ENCODE assay signal across 20 cellular contexts in the genomic region with DNA sequence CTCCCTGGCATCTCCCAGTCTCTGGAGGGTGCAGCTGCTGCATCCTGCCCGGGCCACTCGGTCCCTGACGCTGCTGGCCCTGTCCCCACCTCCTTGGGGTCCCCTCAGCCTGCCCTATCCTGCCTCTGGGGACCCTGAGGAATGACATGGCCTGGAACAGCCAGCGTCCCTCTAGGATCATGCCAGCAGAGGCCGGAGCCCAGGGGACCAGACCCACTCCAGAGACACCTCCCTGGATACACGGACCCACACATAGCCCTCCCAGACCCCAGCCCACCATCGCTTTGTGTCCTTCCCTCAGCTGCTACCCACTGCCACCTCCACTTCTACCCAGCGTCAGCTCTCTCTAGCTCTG. TPM values are rescaled to one million over a fixed set of nuclear protein-coding genes. Genes with fewer than 3 reads are reported as not detected.
DNase-seq lines count a peak whose midpoint lies in the region; ATAC-seq and TF ChIP-seq lines count a peak whose summit lies in the region.
"Had no signal": no experiment of that assay in that cellular context is flagged by ENCODE, and none has a peak within 500 bp of the region (broad histone marks: within the 10 kb centered on the region; RNA-seq: fewer than 3 reads in every experiment).

No MANE protein-coding gene starts in this region.

- DNase-seq in activated naive CD4-positive, alpha-beta T cell treated with Interleukin-2 at 50 U/mL for 16 hours: no peak
- DNase-seq in IMR-90 (no peak), lower lobe of right lung (peak; percentile 30), aorta (peak; percentile 32 to 63), anterior cingulate cortex (lab: John Stamatoyannopoulos, UW) (no peak), GF-D8 (lab: John Stamatoyannopoulos, UW) (no peak)
- DNase-seq: BE2C; CD8-positive, alpha-beta T cell; GOT3; Kasumi-1; MG63; NCI-H1048; NCI-H1436; NCI-H2029; NCI-H2171 treated with DMSO at 0.1 percent for 48 hours; NCI-H446 treated with DMSO at 0.1 percent for 48 hours; NCI-H69; Right ventricle myocardium superior had no signal

- no peak overlapping the region for H3K27ac Mint-ChIP-seq in activated naive CD4-positive, alpha-beta T cell treated with anti-CD3 and anti-CD28 coated beads, Interleukin-2, amount 50 U/mL, for 24 hours
- H3K27ac Mint-ChIP-seq: CD8-positive, alpha-beta T cell had no signal

- no peak overlapping the region for H2BK5ac ChIP-seq in IMR-90 (ENCODE audit: low read depth, low read length, poor library complexity, severe bottlenecking)

- no peak overlapping the region for H2BK15ac ChIP-seq in IMR-90 (ENCODE audit: low read depth, low read length)

- H3K36me3 ChIP-seq in IMR-90 (ENCODE audit: control insufficient read depth, insufficient read depth, low read length) (no peaks in the 10 kb centered on the region), lower lobe of right lung (no peaks in the 10 kb centered on the region), aorta (ENCODE audit: control insufficient read depth in 1 of 2, insufficient read depth in 2 of 2, low read length in 1 of 2) (no peaks in the 10 kb centered on the region)
- H3K36me3 ChIP-seq: MG63 had no signal

- H2AFZ ChIP-seq in IMR-90 (replicated peaks; ENCODE audit: low read length, poor library complexity): peak overlapping the region; percentile 11

- H3K79me1 ChIP-seq in IMR-90 (ENCODE audit: low read depth in 1 of 2, low read length in 2 of 2): no peaks in the 10 kb centered on the region

- CTCF ChIA-PET in IMR-90 (lab: Yijun Ruan, JAX): no interaction called here

- peak overlapping the region; percentile 55 for H2AK9ac ChIP-seq in IMR-90 (replicated peaks; ENCODE audit: low read depth, low read length, poor library complexity)

- TF ChIP-seq CTCF in IMR-90 (conservative IDR thresholded peaks at IDR 0.05; ENCODE audit: low read depth, low read length) (no peak), lower lobe of right lung (IDR thresholded peaks at IDR 0.05) (no peak)

- peak overlapping the region; percentile 9 for H3K4me3 Mint-ChIP-seq in activated naive CD4-positive, alpha-beta T cell treated with anti-CD3 and anti-CD28 coated beads, Interleukin-2, amount 50 U/mL, for 24 hours
- H3K4me3 Mint-ChIP-seq: CD8-positive, alpha-beta T cell had no signal

- H3K4me1 ChIP-seq in IMR-90 (ENCODE audit: control insufficient read depth, insufficient read depth, low read length): no peaks in the 10 kb centered on the region
- peaks cover 38% of the 10 kb centered on the region for H3K4me1 ChIP-seq in lower lobe of right lung
- H3K4me1 ChIP-seq in aorta (ENCODE audit: control insufficient read depth in 1 of 2, insufficient read depth in 2 of 2, low read length in 2 of 2): no peaks in the 10 kb centered on the region

- 28% methylated on average over 6 of the region's 8 CpGs; no CpG with 5 or more reads in 1 of the 2 experiments for WGBS in IMR-90 (ENCODE audit: extremely low coverage in 2 of 2, insufficient read length in 1 of 2), 2 experiments
- 49 to 66% methylated on average over 8 of the region's 8 CpGs for WGBS in aorta, 2 donors

- H3K4me1 Mint-ChIP-seq in activated naive CD4-positive, alpha-beta T cell treated with anti-CD3 and anti-CD28 coated beads, Interleukin-2, amount 50 U/mL, for 24 hours: peaks cover 29% of the 10 kb centered on the region

- H2AK5ac ChIP-seq in IMR-90 (ENCODE audit: low read depth, low read length): no peak overlapping the region

- H3K4me2 ChIP-seq in IMR-90 (ENCODE audit: low read depth, low read length): no peak overlapping the region

- H4K20me1 ChIP-seq in IMR-90 (ENCODE audit: insufficient read depth, low read length): no peaks in the 10 kb centered on the region

- no peak overlapping the region for H2BK120ac ChIP-seq in IMR-90 (ENCODE audit: low read depth, low read length)

- no TSS peak for BruUV-seq in IMR-90 (replicated peaks; lab: Mats Ljungman, UMichigan)

- H2BK20ac ChIP-seq in IMR-90 (ENCODE audit: low read depth, low read length): no peak overlapping the region

- intact Hi-C loops in IMR-90 (cut with micrococcal nuclease) (no loop called here), lower lobe of right lung (cut with DNase I) (no loop called here), aorta (cut with DNase I) (no loop called here)

- H3K9ac ChIP-seq in IMR-90 (ENCODE audit: low read depth, low read length): no peak overlapping the region

- peaks cover 30% of the 10 kb centered on the region for H3K27me3 Mint-ChIP-seq in activated naive CD4-positive, alpha-beta T cell treated with anti-CD3 and anti-CD28 coated beads, Interleukin-2, amount 50 U/mL, for 24 hours

- no peak overlapping the region for H3K18ac ChIP-seq in IMR-90 (ENCODE audit: low read depth, low read length)

- H3K56ac ChIP-seq in IMR-90 (ENCODE audit: extremely low read depth, insufficient read depth, low read length): no peak overlapping the region

- H3K9me3 Mint-ChIP-seq in activated naive CD4-positive, alpha-beta T cell treated with anti-CD3 and anti-CD28 coated beads, Interleukin-2, amount 50 U/mL, for 24 hours: no peaks in the 10 kb centered on the region
- H3K9me3 Mint-ChIP-seq: CD8-positive, alpha-beta T cell had no signal

- no peak overlapping the region for H3K27ac ChIP-seq in IMR-90 (ENCODE audit: insufficient read depth, low read length)
- no peak overlapping the region for H3K27ac ChIP-seq in lower lobe of right lung
- no peak overlapping the region for H3K27ac ChIP-seq in aorta (ENCODE audit: low read depth in 1 of 2, low read length in 2 of 2)

- no peak overlapping the region for H3K4ac ChIP-seq in IMR-90 (ENCODE audit: low read depth, low read length)

- peaks cover 76% of the 10 kb centered on the region for H3K27me3 ChIP-seq in IMR-90 (ENCODE audit: control insufficient read depth, insufficient read depth, low read length)
- peaks cover 81% of the 10 kb centered on the region for H3K27me3 ChIP-seq in lower lobe of right lung (ENCODE audit: low read depth)
- no peaks in the 10 kb centered on the region for H3K27me3 ChIP-seq in aorta (ENCODE audit: control insufficient read depth in 1 of 2, insufficient read depth in 2 of 2, low read length in 1 of 2)
- H3K27me3 ChIP-seq: BE2C had no signal

- no peak for TF ChIP-seq POLR2A in IMR-90 (IDR thresholded peaks at IDR 0.05; ENCODE audit: low read depth, low read length)

- no peak overlapping the region for H3K4me3 ChIP-seq in IMR-90 (ENCODE audit: insufficient read depth, low read depth, low read length)
- no peak overlapping the region for H3K4me3 ChIP-seq in lower lobe of right lung
- H3K4me3 ChIP-seq in aorta (ENCODE audit: low read length in 2 of 2): no peak overlapping the region
- H3K4me3 ChIP-seq: MG63 had no signal

- no peak for TF ChIP-seq RAD21 in IMR-90 (IDR thresholded peaks at IDR 0.05; ENCODE audit: low read length)

- H4K91ac ChIP-seq in IMR-90 (ENCODE audit: insufficient read depth, low read depth, low read length): no peak overlapping the region

- dilution Hi-C loops in IMR-90 (cut with HindIII; ENCODE audit: low sequenced_read_pairs, unreplicated experiment): no loop called here

- in situ Hi-C loops in IMR-90 (cut with MboI; ENCODE audit: low sequenced_read_pairs): no loop called here

- no peaks in the 10 kb centered on the region for H3K9me1 ChIP-seq in IMR-90 (ENCODE audit: insufficient read depth, low read length)

- no peak overlapping the region for H3K23ac ChIP-seq in IMR-90 (ENCODE audit: low read depth, low read length)

- H3K36me3 Mint-ChIP-seq in activated naive CD4-positive, alpha-beta T cell treated with anti-CD3 and anti-CD28 coated beads, Interleukin-2, amount 50 U/mL, for 24 hours: no peaks in the 10 kb centered on the region
- H3K36me3 Mint-ChIP-seq: CD8-positive, alpha-beta T cell had no signal

- H4K5ac ChIP-seq in IMR-90 (ENCODE audit: low read depth, low read length): no peak overlapping the region

- POLR2A ChIA-PET in IMR-90 (lab: Charles Lee; ENCODE audit: unreplicated experiment): no interaction called here

- ATAC-seq in IMR-90 (ENCODE audit: low read depth) (no peak), lower lobe of right lung (no peak), aorta (ENCODE audit: low FRiP score) (no peak)
- ATAC-seq: CD8-positive, alpha-beta T cell; HCT116 had no signal

- H4K8ac ChIP-seq in IMR-90 (ENCODE audit: low read depth in 2 of 2, low read length in 2 of 2): no peak overlapping the region

- H3K14ac ChIP-seq in IMR-90 (replicated peaks; ENCODE audit: low read depth, low read length): no peak overlapping the region

- H3K9me3 ChIP-seq in IMR-90 (ENCODE audit: control insufficient read depth, insufficient read depth, low read length) (no peaks in the 10 kb centered on the region), lower lobe of right lung (no peaks in the 10 kb centered on the region), aorta (ENCODE audit: control insufficient read depth, low read length) (no peaks in the 10 kb centered on the region)
- H3K9me3 ChIP-seq: BE2C, MG63 had no signal

TF ChIP-seq in IMR-90, 13 proteins besides CTCF, POLR2A, EP300 and RAD21 (continues in another document):
- TF ChIP-seq FOS (IDR thresholded peaks at IDR 0.05; ENCODE audit: low read depth, low read length) (no peak), CEBPB (IDR thresholded peaks at IDR 0.05; ENCODE audit: low read depth, low read length) (no peak), CHD1 (IDR thresholded peaks at IDR 0.05; ENCODE audit: low read depth, low read length) (no peak), SMC3 (IDR thresholded peaks at IDR 0.05; ENCODE audit: low read depth, low read length) (no peak), BHLHE40 (IDR thresholded peaks at IDR 0.05; ENCODE audit: low read depth, low read length) (no peak), NFE2L2 (IDR thresholded peaks at IDR 0.05; ENCODE audit: low read depth, low read length) (no peak), RFX5 (IDR thresholded peaks at IDR 0.05; ENCODE audit: low read depth, low read length) (no peak), MAZ (IDR thresholded peaks at IDR 0.05; ENCODE audit: borderline replicate concordance, low read depth, low read length) (no peak), RCOR1 (IDR thresholded peaks at IDR 0.05; ENCODE audit: insufficient replicate concordance, low read length) (no peak), MXI1 (IDR thresholded peaks at IDR 0.05; ENCODE audit: borderline replicate concordance, low read depth, low read length) (no peak)
- TF ChIP-seq, protein P1, sequence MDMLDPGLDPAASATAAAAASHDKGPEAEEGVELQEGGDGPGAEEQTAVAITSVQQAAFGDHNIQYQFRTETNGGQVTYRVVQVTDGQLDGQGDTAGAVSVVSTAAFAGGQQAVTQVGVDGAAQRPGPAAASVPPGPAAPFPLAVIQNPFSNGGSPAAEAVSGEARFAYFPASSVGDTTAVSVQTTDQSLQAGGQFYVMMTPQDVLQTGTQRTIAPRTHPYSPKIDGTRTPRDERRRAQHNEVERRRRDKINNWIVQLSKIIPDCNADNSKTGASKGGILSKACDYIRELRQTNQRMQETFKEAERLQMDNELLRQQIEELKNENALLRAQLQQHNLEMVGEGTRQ (IDR thresholded peaks at IDR 0.05; ENCODE audit: low read depth, low read length): no peak

RNA-seq across cellular contexts. Expression of a gene that starts 35.5 kb away (rescaled TPM):
- total RNA-seq in IMR-90 (2012; rRNA removed) (not detected in 2 replicates), lower lobe of right lung (3.9 TPM), aorta (10 to 100 TPM in 1 of 2 donors, 1 to 10 TPM in 1; 5.2 to 13.7 TPM)
- polyA plus RNA-seq in IMR-90 (2012; rRNA removed) (0.05 and 0.06 TPM in 2 replicates), aorta (under 1 TPM; 0.13 to 0.50 TPM)
- polyA plus RNA-seq in IMR-90 (2012; cell fraction: cytosol; rRNA removed): 0.05 and 0.13 TPM in 2 replicates
- polyA plus RNA-seq in IMR-90 (2012; cell fraction: nucleus; rRNA removed; ENCODE audit: low replicate concordance): 0.25 and 0.30 TPM in 2 replicates

Comparison
In these comparisons a context has a peak if more than half of its experiments do, and no peak if none do; other contexts are left out.
1. DNase-seq: peak in lower lobe of right lung (single experiment) and aorta (2 of 2); none in activated naive CD4-positive, alpha-beta T cell treated with Interleukin-2 at 50 U/mL for 16 hours (single experiment), IMR-90 (single experiment), anterior cingulate cortex (0 of 58) and GF-D8 (single experiment).